In the genomic region with DNA sequence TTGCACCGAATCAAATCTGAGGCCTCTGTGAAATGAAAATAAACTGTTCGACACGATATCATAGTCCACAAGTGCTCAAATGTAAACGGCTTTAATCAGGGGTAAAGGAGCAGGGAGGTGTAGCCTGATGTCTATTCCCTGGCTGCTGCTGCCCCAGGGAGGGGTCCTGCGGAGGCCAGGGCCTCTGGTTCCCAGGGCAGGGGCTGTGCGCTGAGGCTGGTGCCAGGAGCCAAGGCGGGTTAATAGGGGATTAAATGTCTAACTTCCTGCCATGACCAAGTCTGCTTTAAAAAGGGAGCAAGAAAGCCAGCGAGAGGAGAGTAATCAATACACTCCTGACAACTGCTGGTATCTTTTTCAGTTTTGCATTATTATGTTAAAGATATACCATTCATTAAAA, we compare ENCODE assay signal across 23 cellular contexts. TPM values are rescaled to one million over a fixed set of nuclear protein-coding genes. Genes with fewer than 3 reads are reported as not detected.
"Had no signal": no experiment of that assay in that cellular context is flagged by ENCODE, and none has a peak within 500 bp of the region (broad histone marks: within the 10 kb centered on the region; RNA-seq: fewer than 3 reads in every experiment).

No MANE protein-coding gene starts in this region.

- DNase-seq: Kasumi-1, MM.1S, NCI-H1092 treated with DMSO at 0.1 percent for 48 hours, NCI-H1436, NCI-H187, NCI-H2029, NCI-H2081 treated with DMSO at 0.1 percent for 48 hours, NCI-H2171, NCI-H226, NCI-H446 treated with DMSO at 0.1 percent for 48 hours, NCI-H510A treated with DMSO at 0.1 percent for 48 hours, NCI-H526, RPMI8226, SHP77, SK-N-SH, SW 1271 had no signal

- FAIRE-seq: HTR-8/SVneo, K562, RCC 7860 had no signal

- H3K4me3 ChIP-seq: K562 had no signal

- ATAC-seq: K562 had no signal

- H3K4me2 ChIP-seq: KMS-11, SK-N-SH had no signal

- H3K27ac ChIP-seq: HL-60, KMS-11 had no signal

- H3K9ac ChIP-seq: KMS-11, SK-N-SH had no signal

- H3K9me3 ChIP-seq: SK-N-SH had no signal

RNA-seq across cellular contexts. Expression of a gene that starts 59.4 kb away (rescaled TPM):
- total RNA-seq: K562, M059J had no signal
- polyA plus RNA-seq: IgD-negative memory B cell, K562 had no signal
